8 cellular contexts compared by ENCODE assay signal in the genomic region with DNA sequence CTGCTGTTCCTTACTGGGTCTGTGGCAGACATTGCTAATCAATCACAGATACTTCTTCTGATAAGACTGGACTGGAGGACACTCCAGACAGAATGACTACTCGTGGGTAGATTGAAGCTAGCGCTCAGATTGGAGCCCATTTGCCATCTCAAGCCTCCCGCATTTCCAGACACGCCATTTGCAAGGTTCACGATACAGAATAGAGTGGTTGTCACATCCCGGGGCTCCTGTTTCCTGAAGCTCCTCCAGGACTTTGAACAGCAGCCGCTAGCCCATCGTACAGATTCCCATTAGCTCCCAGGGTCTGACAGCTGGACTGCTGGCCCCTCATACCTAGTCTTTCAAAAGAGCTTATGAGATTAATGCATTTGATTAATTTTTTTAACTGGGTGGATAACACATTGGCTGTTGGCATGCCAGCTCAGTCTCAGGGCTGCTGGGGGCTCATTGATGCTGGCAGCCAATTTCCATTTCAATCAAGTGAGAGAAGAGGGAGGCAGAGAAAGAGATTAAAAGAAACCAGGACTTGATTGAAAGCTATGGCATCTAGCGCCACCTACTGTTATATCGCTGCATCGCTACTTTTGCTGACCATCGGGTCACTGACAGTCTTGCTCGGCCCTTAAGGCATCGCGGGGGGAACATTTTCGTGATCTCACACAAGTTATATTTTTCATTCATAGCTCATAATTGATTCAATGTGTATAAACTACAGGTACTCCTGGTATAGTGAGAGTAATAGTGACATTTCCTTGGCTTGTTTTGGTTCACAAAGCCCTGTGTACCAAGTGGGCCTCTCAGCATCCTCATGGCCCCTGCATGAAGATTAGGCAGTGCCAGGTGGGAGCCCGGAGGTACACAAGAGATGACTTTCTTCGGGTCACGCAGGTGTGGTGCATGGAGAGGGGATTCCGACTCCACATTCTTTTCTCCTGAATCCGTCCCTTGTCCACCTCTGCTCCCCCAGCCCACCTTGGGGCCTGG.
DNase-seq lines count a peak whose midpoint lies in the region; ATAC-seq and TF ChIP-seq lines count a peak whose summit lies in the region.

No MANE protein-coding gene starts in this region.

- intact Hi-C loops in left lung (cut with DNase I): loop anchor here in 1 of 2 donors (5.0 kb wide), 1 partner anchor 296 kb away; no protein-coding TSS in a partner anchor

- no peaks in the 10 kb centered on the region for H3K79me2 ChIP-seq in MM.1S (ENCODE audit: low read length)

- no peak overlapping the region for H3K4me3 Mint-ChIP-seq in chondrocyte (ENCODE audit: unreplicated experiment)
- no peak overlapping the region for H3K4me3 Mint-ChIP-seq in stimulated activated naive CD8-positive, alpha-beta T cell treated with anti-CD3 and anti-CD28 coated beads, Interleukin-15, amount 100 ng/mL, for 72 hours

- no peaks in the 10 kb centered on the region for H3K9me3 ChIP-seq in MM.1S (replicated peaks; ENCODE audit: insufficient read depth, low read length)
- no peaks in the 10 kb centered on the region for H3K9me3 ChIP-seq in left lung

- ATAC-seq in left lung (peak; percentile 86), GM18519 (IDR thresholded peaks at IDR 0.05; ENCODE audit: low FRiP score, unreplicated experiment) (no peak)
- ATAC-seq in stimulated activated naive CD8-positive, alpha-beta T cell treated with anti-CD3 and anti-CD28 coated beads, Interleukin-15, amount 100 ng/mL, for 72 hours: no peak

- H2AFZ ChIP-seq in MM.1S (ENCODE audit: low read length): no peak overlapping the region

- H3K4me3 ChIP-seq in MM.1S (ENCODE audit: low read length) (no peak overlapping the region), left lung (no peak overlapping the region)

- no peak overlapping the region for H3K4me2 ChIP-seq in MM.1S (ENCODE audit: low read depth, low read length)

- H3K27me3 ChIP-seq in MM.1S (replicated peaks; ENCODE audit: insufficient read depth, low read length): no peaks in the 10 kb centered on the region
- no peaks in the 10 kb centered on the region for H3K27me3 ChIP-seq in left lung

- no peak overlapping the region for H3K27ac ChIP-seq in MM.1S (ENCODE audit: low read length)
- H3K27ac ChIP-seq in left lung: no peak overlapping the region

- H3F3A ChIP-seq in MM.1S (ENCODE audit: insufficient read depth, low read length): no peaks in the 10 kb centered on the region

- H3K27ac Mint-ChIP-seq in chondrocyte (ENCODE audit: unreplicated experiment): no peak overlapping the region
- no peak overlapping the region for H3K27ac Mint-ChIP-seq in stimulated activated naive CD8-positive, alpha-beta T cell treated with anti-CD3 and anti-CD28 coated beads, Interleukin-15, amount 100 ng/mL, for 72 hours

- H3K27me3 Mint-ChIP-seq in chondrocyte (ENCODE audit: low read depth): peaks cover 3% of the 10 kb centered on the region
- peaks cover 8% of the 10 kb centered on the region for H3K27me3 Mint-ChIP-seq in stimulated activated naive CD8-positive, alpha-beta T cell treated with anti-CD3 and anti-CD28 coated beads, Interleukin-15, amount 100 ng/mL, for 72 hours

- H3K4me1 Mint-ChIP-seq in chondrocyte (ENCODE audit: low read depth): no peaks in the 10 kb centered on the region
- H3K4me1 Mint-ChIP-seq in stimulated activated naive CD8-positive, alpha-beta T cell treated with anti-CD3 and anti-CD28 coated beads, Interleukin-15, amount 100 ng/mL, for 72 hours: no peaks in the 10 kb centered on the region

- TF ChIP-seq CTCF in MM.1S (IDR thresholded peaks at IDR 0.05; ENCODE audit: low read length): peak; percentile 63
- TF ChIP-seq CTCF in chondrocyte (IDR thresholded peaks at IDR 0.05): peak; percentile 94
- TF ChIP-seq CTCF in left lung (IDR thresholded peaks at IDR 0.05): peak; percentile 76 to 86

- H3K36me3 Mint-ChIP-seq in chondrocyte (ENCODE audit: low read depth): no peaks in the 10 kb centered on the region

- H3K9ac ChIP-seq in MM.1S (ENCODE audit: low read length): no peak overlapping the region

- H3K36me3 ChIP-seq in MM.1S (replicated peaks; ENCODE audit: insufficient read depth, low read length) (no peaks in the 10 kb centered on the region), left lung (no peaks in the 10 kb centered on the region)

- no peaks in the 10 kb centered on the region for H3K9me2 ChIP-seq in MM.1S (replicated peaks; ENCODE audit: insufficient read depth, low read length)

- H3K9me3 Mint-ChIP-seq in chondrocyte (ENCODE audit: low read depth): no peaks in the 10 kb centered on the region
- no peaks in the 10 kb centered on the region for H3K9me3 Mint-ChIP-seq in stimulated activated naive CD8-positive, alpha-beta T cell treated with anti-CD3 and anti-CD28 coated beads, Interleukin-15, amount 100 ng/mL, for 72 hours

- peak; percentile 69 for DNase-seq in activated CD4-positive, alpha-beta T cell treated with anti-CD3 and anti-CD28 coated beads for 48 hours
- no peak for DNase-seq in activated CD4-positive, alpha-beta T cell treated with anti-CD3 and anti-CD28 coated beads for 4 hours
- DNase-seq in MM.1S (peak; percentile 37), RPMI8226 (peak; percentile 60), chondrocyte (ENCODE audit: low spot score) (no peak), left lung (no peak)
- DNase-seq in stimulated activated naive CD8-positive, alpha-beta T cell treated with anti-CD3 and anti-CD28 coated beads, Interleukin-15, amount 100 ng/mL, for 72 hours: peak; percentile 27 to 39

- H3K4me1 ChIP-seq in MM.1S (ENCODE audit: low read length): no peaks in the 10 kb centered on the region
- no peaks in the 10 kb centered on the region for H3K4me1 ChIP-seq in left lung

- no peaks in the 10 kb centered on the region for H4K20me1 ChIP-seq in MM.1S (ENCODE audit: insufficient read depth, low read length)

Comparison
In these comparisons a context has a peak if more than half of its experiments do, and no peak if none do; other contexts are left out.
1. DNase-seq: peak in activated CD4-positive, alpha-beta T cell treated with anti-CD3 and anti-CD28 coated beads for 48 hours (single experiment), MM.1S (single experiment), RPMI8226 (single experiment) and stimulated activated naive CD8-positive, alpha-beta T cell treated with anti-CD3 and anti-CD28 coated beads, Interleukin-15, amount 100 ng/mL, for 72 hours (2 of 2); none in activated CD4-positive, alpha-beta T cell treated with anti-CD3 and anti-CD28 coated beads for 4 hours (0 of 2), chondrocyte (single experiment) and left lung (0 of 2).
2. Peak in every context shown above with its lines, with median percentiles within 50 percentile points of each other: CTCF ChIP-seq.